29 cellular contexts compared by ENCODE assay signal in the genomic region with DNA sequence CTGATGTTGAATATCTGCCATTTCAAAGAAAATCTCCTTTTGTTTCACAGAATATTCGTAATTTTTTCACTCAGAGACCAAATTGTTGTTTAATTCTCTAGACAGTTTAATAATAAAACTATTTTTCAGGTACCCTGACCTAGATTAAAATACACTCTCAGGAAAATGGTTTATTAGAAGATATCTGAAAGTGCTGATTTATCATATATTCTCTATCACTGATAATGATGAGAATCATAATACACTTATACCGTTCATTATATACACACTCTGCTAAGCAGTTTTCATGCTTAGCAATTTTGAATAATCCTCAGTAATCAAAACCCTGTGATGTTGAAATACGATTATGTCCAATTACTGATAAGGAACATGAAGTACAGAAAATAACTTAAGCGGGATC.
"Had no signal": no experiment of that assay in that cellular context is flagged by ENCODE, and none has a peak within 500 bp of the region (broad histone marks: within the 10 kb centered on the region; RNA-seq: fewer than 3 reads in every experiment).

No MANE protein-coding gene starts in this region.

- FAIRE-seq: bronchial epithelial cell had no signal

- H3K9me3 ChIP-seq: ascending aorta had no signal

- DNase-seq: activated B cell treated with CpG ODN at 0.5 μM for 24 hours; activated CD4-positive, alpha-beta memory T cell treated with anti-CD3 and anti-CD28 coated beads for 36 hours; activated CD4-positive, alpha-beta T cell treated with anti-CD3 and anti-CD28 coated beads for 4 hours; activated CD4-positive, alpha-beta T cell treated with anti-CD3 and anti-CD28 coated beads, Interleukin-2, amount 10 ng/mL, durations not matched to agents 24 days and 14 days; activated CD4-positive, alpha-beta T cell treated with anti-CD3 and anti-CD28 coated beads, Interleukin-2, amount 50 U/mL, for 1 hour; activated CD4-positive, alpha-beta T cell treated with anti-CD3 and anti-CD28 coated beads, Interleukin-2, amount 50 U/mL, for 4 hours; activated CD4-positive, CD25-positive, alpha-beta regulatory T cell treated with anti-CD3 and anti-CD28 coated beads, Interleukin-2, amount 50 U/mL, for 72 hours; activated CD8-positive, alpha-beta memory T cell treated with anti-CD3 and anti-CD28 coated beads, Interleukin-2, amount 50 U/mL, for 4 hours; activated CD8-positive, alpha-beta T cell treated with anti-CD3 and anti-CD28 coated beads for 36 hours; activated effector memory CD4-positive, alpha-beta T cell treated with Interleukin-2 at 50 U/mL for 16 hours; activated gamma-delta T cell; activated naive CD4-positive, alpha-beta T cell treated with anti-CD3 and anti-CD28 coated beads, Interleukin-2, amount 10 ng/mL, durations not matched to agents 7 days and 5 days; activated naive CD4-positive, alpha-beta T cell treated with Interleukin-2 at 50 U/mL for 16 hours; activated naive CD8-positive, alpha-beta T cell treated with anti-CD3 and anti-CD28 coated beads, Interleukin-2, amount 10 ng/mL, durations not matched to agents 7 days and 5 days; activated naive CD8-positive, alpha-beta T cell treated with anti-CD3 and anti-CD28 coated beads, Interleukin-2, amount 50 U/mL, for 24 hours; activated T-cell treated with anti-CD3 and anti-CD28 coated beads for 4 hours; activated T-cell treated with anti-CD3 and anti-CD28 coated beads, Interleukin-2, amount 50 U/mL, for 24 hours; activated T-cell treated with anti-CD3 and anti-CD28 coated beads, Interleukin-2, amount 50 U/mL, for 48 hours; amygdala; anterior cingulate cortex; caudate nucleus; cerebellar nuclear complex; T-helper 1 cell; T-helper 2 cell; T-helper 9 cell had no signal

- H3K4me1 ChIP-seq: ascending aorta had no signal

- H3K36me3 ChIP-seq: ascending aorta, cardiac muscle cell had no signal

- H3K27me3 ChIP-seq: ascending aorta, cardiac muscle cell had no signal

- ATAC-seq: activated CD8-positive, alpha-beta T cell treated with anti-CD3 and anti-CD28 coated beads for 36 hours; activated naive CD8-positive, alpha-beta T cell treated with anti-CD3 and anti-CD28 coated beads, Interleukin-2, amount 50 U/mL, for 24 hours had no signal

- H3K4me3 ChIP-seq: ascending aorta, cardiac muscle cell had no signal

- H3K27ac ChIP-seq: ascending aorta, cardiac muscle cell, VCaP had no signal
